8 cellular contexts compared by ENCODE assay signal in the genomic region with DNA sequence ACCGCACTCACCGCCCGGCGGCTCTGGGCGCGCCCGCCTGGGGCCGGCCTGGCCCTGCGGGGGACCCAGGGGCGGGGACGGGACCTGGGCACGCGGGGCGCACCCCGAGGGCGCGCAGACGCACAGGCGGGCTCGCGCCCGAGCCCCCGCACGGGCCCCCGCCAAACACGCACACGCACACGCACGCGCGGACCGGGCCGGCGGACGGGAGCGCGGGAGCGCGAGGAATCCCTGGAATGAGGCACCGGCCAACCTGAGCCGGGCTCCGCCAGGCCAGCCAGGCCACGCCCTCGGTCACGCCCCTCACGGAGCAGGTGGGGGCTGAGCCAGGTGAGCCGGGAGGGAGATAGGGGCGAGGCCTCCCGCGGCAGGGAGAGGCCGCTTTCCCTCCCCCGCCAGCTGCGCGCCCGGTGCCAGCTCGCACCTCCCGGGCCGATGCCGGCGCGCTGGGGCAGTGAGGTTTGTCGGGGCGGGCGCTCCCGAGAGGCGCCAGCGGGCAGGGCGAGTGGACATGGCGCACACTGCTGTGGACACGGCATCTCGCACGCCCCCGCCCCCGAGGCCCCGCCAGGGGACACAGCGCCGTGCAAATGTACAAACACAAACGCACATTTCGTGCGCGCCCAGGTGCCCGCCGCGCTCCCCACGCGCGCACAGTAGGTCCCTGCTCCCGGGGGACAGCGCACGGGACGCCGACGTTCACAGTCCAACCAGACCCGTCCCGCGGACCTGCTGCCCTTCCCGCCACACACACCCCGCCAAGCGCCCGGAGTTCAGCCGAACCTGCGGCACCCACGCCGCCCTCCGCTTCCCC.
DNase-seq lines count a peak whose midpoint lies in the region; TF ChIP-seq lines count a peak whose summit lies in the region.

No MANE protein-coding gene starts in this region.

- DNase-seq in GM10266 (ENCODE audit: extremely low spot score) (peak; percentile 84), HFF-Myc (ENCODE audit: extremely low read depth, low read depth) (no peak), NCI-H1105 treated with DMSO at 0.1 percent for 48 hours (lab: John Stamatoyannopoulos, UW) (peak; percentile 65), iris pigment epithelial cell (ENCODE audit: low read depth) (peak; percentile 61), NOMO-1 treated with dmso at 0.1 percent for 144 hours (lab: John Stamatoyannopoulos, UW; ENCODE audit: unreplicated experiment) (no peak)
- peak; percentile 49 for DNase-seq in activated CD4-positive, CD25-positive, alpha-beta regulatory T cell treated with anti-CD3 and anti-CD28 coated beads, Interleukin-2, amount 50 U/mL, for 16 hours (ENCODE audit: low read depth, low spot score)
- DNase-seq in central memory CD4-positive, alpha-beta T cell = peak; percentile 74
- DNase-seq in stimulated activated CD4-positive, alpha-beta T cell treated with anti-CD3 and anti-CD28 coated beads, Interleukin-12 subunit alpha, Interleukin-12 subunit beta, amount 100 ng/mL, for 24 hours (ENCODE audit: low read depth in 2 of 2) = peak; percentile 39 to 62

- H3K4me3 ChIP-seq in HFF-Myc (replicated peaks; ENCODE audit: low read depth, low read length) = peak overlapping the region; percentile 70

- no peak for TF ChIP-seq CTCF in GM10266 (IDR thresholded peaks at IDR 0.05; ENCODE audit: control insufficient read depth, insufficient read depth, low read depth, missing control alignments)
- no peak for TF ChIP-seq CTCF in HFF-Myc (IDR thresholded peaks at IDR 0.05; ENCODE audit: low read depth, low read length, missing control alignments)

Comparison
In these comparisons a context has a peak if more than half of its experiments do, and no peak if none do; other contexts are left out.
1. DNase-seq: peak in GM10266 (single experiment), NCI-H1105 treated with DMSO at 0.1 percent for 48 hours (single experiment), activated CD4-positive, CD25-positive, alpha-beta regulatory T cell treated with anti-CD3 and anti-CD28 coated beads, Interleukin-2, amount 50 U/mL, for 16 hours (single experiment), central memory CD4-positive, alpha-beta T cell (single experiment), iris pigment epithelial cell (single experiment) and stimulated activated CD4-positive, alpha-beta T cell treated with anti-CD3 and anti-CD28 coated beads, Interleukin-12 subunit alpha, Interleukin-12 subunit beta, amount 100 ng/mL, for 24 hours (2 of 2); none in HFF-Myc (single experiment) and NOMO-1 treated with dmso at 0.1 percent for 144 hours (single experiment).